In the genomic region with DNA sequence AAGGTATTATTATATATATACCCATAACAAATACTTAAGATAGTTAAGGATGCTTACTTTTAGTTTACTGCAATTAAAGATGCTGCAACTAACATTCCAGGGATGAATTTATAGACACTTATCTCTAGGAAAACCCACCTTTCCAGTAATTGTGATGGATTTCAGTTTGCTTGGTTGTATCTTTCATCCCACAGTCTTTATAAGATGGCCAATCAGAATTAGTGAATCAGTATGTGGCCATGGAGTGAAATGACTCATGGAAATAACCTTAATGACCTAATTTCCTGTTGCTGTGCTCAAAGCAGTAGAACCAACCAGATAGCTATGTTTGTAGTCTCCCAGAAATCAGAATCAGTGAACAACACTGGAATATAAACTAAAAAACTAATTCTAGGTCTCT, we compare ENCODE assay signal across 8 cellular contexts. TPM values are rescaled to one million over a fixed set of nuclear protein-coding genes. Genes with fewer than 3 reads are reported as not detected.
DNase-seq lines count a peak whose midpoint lies in the region; ATAC-seq and TF ChIP-seq lines count a peak whose summit lies in the region.

No MANE protein-coding gene starts in this region.

- intact Hi-C loops in colonic mucosa (cut with DNase I): no loop called here

- H2BK15ac ChIP-seq in mesenchymal stem cell (ENCODE audit: low read depth, poor library complexity, severe bottlenecking): no peak overlapping the region

- H2AFZ ChIP-seq in mesenchymal stem cell (ENCODE audit: low read depth, low read length): no peak overlapping the region

- H3K79me1 ChIP-seq in mesenchymal stem cell (replicated peaks; ENCODE audit: low read length, poor library complexity, severe bottlenecking): no peaks in the 10 kb centered on the region

- H4K8ac ChIP-seq in mesenchymal stem cell (ENCODE audit: low read length): no peak overlapping the region

- H3K9me3 ChIP-seq in mesenchymal stem cell (ENCODE audit: control insufficient read depth, low read length): no peaks in the 10 kb centered on the region
- H3K9me3 ChIP-seq in colonic mucosa: no peaks in the 10 kb centered on the region

- no peak overlapping the region for H3K18ac ChIP-seq in mesenchymal stem cell (ENCODE audit: low read depth in 1 of 2, low read length in 2 of 2)

- H3K27me3 ChIP-seq in mesenchymal stem cell (ENCODE audit: control insufficient read depth in 1 of 2, insufficient read depth in 1 of 2, low read length in 2 of 2): no peaks in the 10 kb centered on the region
- no peaks in the 10 kb centered on the region for H3K27me3 ChIP-seq in colonic mucosa

- H3K4me3 Mint-ChIP-seq in WTC11: no peak overlapping the region

- H3K4me1 ChIP-seq in mesenchymal stem cell (ENCODE audit: control insufficient read depth, insufficient read depth, low read depth, low read length) (no peaks in the 10 kb centered on the region), colonic mucosa (no peaks in the 10 kb centered on the region)

- H3K4me1 Mint-ChIP-seq in WTC11: no peaks in the 10 kb centered on the region

- TF ChIP-seq CTCF in WTC11 (IDR thresholded peaks at IDR 0.05) (no peak), colonic mucosa (IDR thresholded peaks at IDR 0.05) (no peak)

- CTCF ChIA-PET in WTC11 (lab: Charles Lee): no interaction called here

- H3K27ac ChIP-seq in mesenchymal stem cell (ENCODE audit: low read length, poor library complexity, severe bottlenecking): no peak overlapping the region
- H3K27ac ChIP-seq in colonic mucosa: no peak overlapping the region

- no peak overlapping the region for H2AK5ac ChIP-seq in mesenchymal stem cell (ENCODE audit: low read length, severe bottlenecking)

- no peak overlapping the region for H3K4ac ChIP-seq in mesenchymal stem cell (ENCODE audit: low read depth in 1 of 2, low read length in 2 of 2)

- H3K36me3 ChIP-seq in mesenchymal stem cell (ENCODE audit: control insufficient read depth in 1 of 2, insufficient read depth in 2 of 2, low read depth in 1 of 2, low read length in 2 of 2) (peaks cover 0 to 27% of the 10 kb centered on the region in 2 experiments), colonic mucosa (no peaks in the 10 kb centered on the region)

- ATAC-seq in GM18861 (IDR thresholded peaks at IDR 0.05; ENCODE audit: unreplicated experiment) (peak; percentile 95), HG02970 (IDR thresholded peaks at IDR 0.05; ENCODE audit: low FRiP score, unreplicated experiment) (peak; percentile 62), WTC11 (peak; percentile 60; the same call in 1 of the 2 replicates), GM19324 (IDR thresholded peaks at IDR 0.05; ENCODE audit: low FRiP score, unreplicated experiment) (no peak)

- H3K14ac ChIP-seq in mesenchymal stem cell (ENCODE audit: low read length in 2 of 2): no peak overlapping the region

- H3K4me3 ChIP-seq in mesenchymal stem cell (ENCODE audit: insufficient read depth in 1 of 2, low read depth in 1 of 2, low read length in 2 of 2): no peak overlapping the region
- no peak overlapping the region for H3K4me3 ChIP-seq in colonic mucosa

- H3K36me3 Mint-ChIP-seq in WTC11: peaks cover 17% of the 10 kb centered on the region

- no peak overlapping the region for H2BK120ac ChIP-seq in mesenchymal stem cell (ENCODE audit: low read depth, low read length)

- no peak overlapping the region for H2BK12ac ChIP-seq in mesenchymal stem cell (ENCODE audit: low read length in 2 of 2)

- no peak overlapping the region for H3K23ac ChIP-seq in mesenchymal stem cell (ENCODE audit: low read length in 2 of 2)

- H3K27me3 Mint-ChIP-seq in WTC11 (ENCODE audit: low read depth): no peaks in the 10 kb centered on the region

- DNase-seq in WTC11 (ENCODE audit: low spot score): no peak
- peak; percentile 73 for DNase-seq in mesenchymal stem cell
- no peak for DNase-seq in NCI-H748 treated with DMSO at 0.1 percent for 48 hours (lab: John Stamatoyannopoulos, UW)
- DNase-seq in colonic mucosa: no peak
- DNase-seq in HuH-7.5 (ENCODE audit: low spot score): no peak

- no peak overlapping the region for H3K27ac Mint-ChIP-seq in WTC11

- H3K9ac ChIP-seq in mesenchymal stem cell (ENCODE audit: low read length): peak overlapping the region; percentile 32
- H3K9ac ChIP-seq in colonic mucosa (ENCODE audit: low read depth in 2 of 2, low read length in 2 of 2): no peak overlapping the region

- H3K4me2 ChIP-seq in mesenchymal stem cell (ENCODE audit: low read length, poor library complexity, severe bottlenecking): no peak overlapping the region

- POLR2A ChIA-PET in WTC11 (lab: Charles Lee): no interaction called here

- H4K91ac ChIP-seq in mesenchymal stem cell (ENCODE audit: low read length): no peak overlapping the region

- peaks cover 12% of the 10 kb centered on the region for H3K9me3 Mint-ChIP-seq in WTC11

- H2BK5ac ChIP-seq in mesenchymal stem cell (ENCODE audit: low read depth, low read length, poor library complexity, severe bottlenecking): no peak overlapping the region

TF ChIP-seq in WTC11, 78 proteins besides CTCF, POLR2A, EP300 and RAD21:
- TF ChIP-seq, protein P1, sequence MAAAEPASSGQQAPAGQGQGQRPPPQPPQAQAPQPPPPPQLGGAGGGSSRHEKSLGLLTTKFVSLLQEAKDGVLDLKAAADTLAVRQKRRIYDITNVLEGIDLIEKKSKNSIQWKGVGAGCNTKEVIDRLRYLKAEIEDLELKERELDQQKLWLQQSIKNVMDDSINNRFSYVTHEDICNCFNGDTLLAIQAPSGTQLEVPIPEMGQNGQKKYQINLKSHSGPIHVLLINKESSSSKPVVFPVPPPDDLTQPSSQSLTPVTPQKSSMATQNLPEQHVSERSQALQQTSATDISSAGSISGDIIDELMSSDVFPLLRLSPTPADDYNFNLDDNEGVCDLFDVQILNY (CRISPR knock-in tag; IDR thresholded peaks at IDR 0.05): no peak
- no peak for TF ChIP-seq ESRRA (CRISPR knock-in tag; IDR thresholded peaks at IDR 0.05; ENCODE audit: borderline replicate concordance)

RNA-seq across cellular contexts. Expression of a gene that starts 26.4 kb away (rescaled TPM):
- total RNA-seq in WTC11 (2021) (13.0 to 13.2 TPM (median 13.1 TPM) in 3 replicates), colonic mucosa (10 to 100 TPM in 1 of 2 donors, 1 to 10 TPM in 1; 8.7 to 11.0 TPM)
- polyA plus RNA-seq in mesenchymal stem cell (2013, experiment 1 of 2): 22.0 TPM
- polyA plus RNA-seq in mesenchymal stem cell (2013, experiment 2 of 2): 22.6 TPM

RNA-seq across cellular contexts. Expression of a gene that starts 26.7 kb away (rescaled TPM):
- total RNA-seq in WTC11 (2021) (12.3 to 13.2 TPM (median 13.2 TPM) in 3 replicates), colonic mucosa (1 to 10 TPM; 1.2 to 4.3 TPM)
- polyA plus RNA-seq in mesenchymal stem cell (2013, experiment 1 of 2): 0.81 TPM
- 0.68 TPM for polyA plus RNA-seq in mesenchymal stem cell (2013, experiment 2 of 2)
